In genomic region chr15:92949604-92950249, GRCh38 we compare ENCODE assay signal across 12 cellular contexts. TPM values are rescaled to one million over a fixed set of nuclear protein-coding genes. Genes with fewer than 3 reads are reported as not detected.
A peak's percentile ranks its signal among the peaks of the same experiment; 100 is the strongest.
DNase-seq lines count a peak whose midpoint lies in the region; ATAC-seq and TF ChIP-seq lines count a peak whose summit lies in the region.
"Had no signal": no experiment of that assay in that cellular context is flagged by ENCODE, and none has a peak within 500 bp of the region (broad histone marks: within the 10 kb centered on the region; RNA-seq: fewer than 3 reads in every experiment).

No MANE protein-coding gene starts in this region.

- TF ChIP-seq CTCF in neural progenitor cell (IDR thresholded peaks at IDR 0.05) (no peak), GM20000 (IDR thresholded peaks at IDR 0.05; ENCODE audit: extremely low read depth, missing control alignments) (no peak)

- peaks cover 13% of the 10 kb centered on the region for H3K9me3 Mint-ChIP-seq in central memory CD8-positive, alpha-beta T cell
- H3K9me3 Mint-ChIP-seq in neural progenitor cell, result peaks cover 27% of the 10 kb centered on the region

- peaks cover 90% of the 10 kb centered on the region for H3K36me3 Mint-ChIP-seq in central memory CD8-positive, alpha-beta T cell (ENCODE audit: insufficient read depth)
- H3K36me3 Mint-ChIP-seq in neural progenitor cell, result peaks cover 69% of the 10 kb centered on the region

- H2AFZ ChIP-seq in Karpas-422 (ENCODE audit: low read length) (no peak overlapping the region), neural progenitor cell (replicated peaks) (no peak overlapping the region)

- H3K4me2 ChIP-seq in Karpas-422 (ENCODE audit: low read depth, low read length, poor library complexity, severe bottlenecking) (no peak overlapping the region), neural progenitor cell (no peak overlapping the region)

- H3K27ac ChIP-seq in Karpas-422 (ENCODE audit: low read length) (no peak overlapping the region), neural progenitor cell (peak overlapping the region; percentile 80)
- H3K27ac ChIP-seq: upper lobe of right lung had no signal

- H3K4me1 ChIP-seq in Karpas-422 (ENCODE audit: low read length), result no peaks in the 10 kb centered on the region
- peaks cover 10% of the 10 kb centered on the region for H3K4me1 ChIP-seq in neural progenitor cell
- H3K4me1 ChIP-seq: upper lobe of right lung had no signal

- H3K4me3 ChIP-seq in Karpas-422 (ENCODE audit: low read length), result no peak overlapping the region
- H3K4me3 ChIP-seq in neural progenitor cell, result no peak overlapping the region
- H3K4me3 ChIP-seq: gastrocnemius medialis, upper lobe of right lung had no signal

- H3K27ac Mint-ChIP-seq in central memory CD8-positive, alpha-beta T cell (ENCODE audit: low read depth), result peak overlapping the region; percentile 75
- no peak overlapping the region for H3K27ac Mint-ChIP-seq in neural progenitor cell

- H3K9ac ChIP-seq in Karpas-422 (ENCODE audit: low read length) (no peak overlapping the region), neural progenitor cell (no peak overlapping the region)

- H4K20me1 ChIP-seq in Karpas-422 (ENCODE audit: insufficient read depth, low read depth, low read length), result no peaks in the 10 kb centered on the region
- H4K20me1 ChIP-seq in neural progenitor cell (ENCODE audit: low read depth), result peaks cover 5% of the 10 kb centered on the region

- H3K9me2 ChIP-seq in Karpas-422 (replicated peaks; ENCODE audit: insufficient read depth, low read length), result no peaks in the 10 kb centered on the region

- H3K4me3 Mint-ChIP-seq in central memory CD8-positive, alpha-beta T cell, result no peak overlapping the region
- H3K4me3 Mint-ChIP-seq in neural progenitor cell, result no peak overlapping the region

- H3K9me3 ChIP-seq in Karpas-422 (ENCODE audit: low read length) (peaks cover 28% of the 10 kb centered on the region), neural progenitor cell (ENCODE audit: low read depth) (no peaks in the 10 kb centered on the region)
- H3K9me3 ChIP-seq: gastrocnemius medialis had no signal

- H3K27me3 Mint-ChIP-seq in central memory CD8-positive, alpha-beta T cell, result no peaks in the 10 kb centered on the region
- peaks cover 5% of the 10 kb centered on the region for H3K27me3 Mint-ChIP-seq in neural progenitor cell (ENCODE audit: insufficient read depth, low read depth)

- no peak for ATAC-seq in central memory CD8-positive, alpha-beta T cell (replicated peaks; ENCODE audit: extremely low read depth, poor library complexity, severe bottlenecking)
- ATAC-seq in HG03159 (IDR thresholded peaks at IDR 0.05; ENCODE audit: unreplicated experiment), result no peak
- ATAC-seq: gastrocnemius medialis, sciatic nerve, upper lobe of right lung had no signal

- H3K36me3 ChIP-seq in Karpas-422 (ENCODE audit: insufficient read depth, low read length) (peaks cover 83% of the 10 kb centered on the region), neural progenitor cell (peaks cover 55% of the 10 kb centered on the region)

- DNase-seq in NCI-H2171 treated with DMSO at 0.1 percent for 48 hours (lab: John Stamatoyannopoulos, UW), result peak; percentile 10
- DNase-seq in NCI-H2171 (lab: John Stamatoyannopoulos, UW), result no peak
- DNase-seq in Karpas-422, result peak; percentile 66
- no peak for DNase-seq in central memory CD8-positive, alpha-beta T cell (ENCODE audit: low spot score in 2 of 2)
- DNase-seq in neural progenitor cell (ENCODE audit: low spot score), result peak; percentile 30
- no peak for DNase-seq in kidney glomerular epithelial cell (lab: John Stamatoyannopoulos, UW)
- DNase-seq in GM20000 (ENCODE audit: low spot score), result no peak
- DNase-seq: gastrocnemius medialis, NCI-H1048, upper lobe of right lung had no signal

- H3K27me3 ChIP-seq in Karpas-422 (ENCODE audit: low read length) (no peaks in the 10 kb centered on the region), neural progenitor cell (no peaks in the 10 kb centered on the region)
- H3K27me3 ChIP-seq: gastrocnemius medialis, upper lobe of right lung had no signal

- H3K79me2 ChIP-seq in Karpas-422 (ENCODE audit: low read length), result no peaks in the 10 kb centered on the region
- peaks cover 75% of the 10 kb centered on the region for H3K79me2 ChIP-seq in neural progenitor cell (ENCODE audit: low read depth)

- H3K4me1 Mint-ChIP-seq in central memory CD8-positive, alpha-beta T cell, result peaks cover 9% of the 10 kb centered on the region
- no peaks in the 10 kb centered on the region for H3K4me1 Mint-ChIP-seq in neural progenitor cell

- H3F3A ChIP-seq in neural progenitor cell (ENCODE audit: low read depth), result peaks cover 62% of the 10 kb centered on the region

RNA-seq across cellular contexts. Expression of gene CHD2, which starts 49.6 kb away (rescaled TPM):
- 22.1 and 37.3 TPM in 2 replicates for total RNA-seq in Karpas-422 (2014; rRNA removed; shearing (Covaris generic); ENCODE audit: low replicate concordance)
- total RNA-seq in neural progenitor cell (ENCODE audit: low replicate concordance), result 77.6 and 128 TPM in 2 replicates

Comparison
In these comparisons a context has a peak if more than half of its experiments do, and no peak if none do; other contexts are left out.
1. DNase-seq: peak in NCI-H2171 treated with DMSO at 0.1 percent for 48 hours (single experiment), Karpas-422 (single experiment) and neural progenitor cell (single experiment); none in NCI-H2171 (single experiment), central memory CD8-positive, alpha-beta T cell (0 of 2), kidney glomerular epithelial cell (single experiment) and GM20000 (single experiment).